ENCODE assay signal across 14 cellular contexts in the genomic region with DNA sequence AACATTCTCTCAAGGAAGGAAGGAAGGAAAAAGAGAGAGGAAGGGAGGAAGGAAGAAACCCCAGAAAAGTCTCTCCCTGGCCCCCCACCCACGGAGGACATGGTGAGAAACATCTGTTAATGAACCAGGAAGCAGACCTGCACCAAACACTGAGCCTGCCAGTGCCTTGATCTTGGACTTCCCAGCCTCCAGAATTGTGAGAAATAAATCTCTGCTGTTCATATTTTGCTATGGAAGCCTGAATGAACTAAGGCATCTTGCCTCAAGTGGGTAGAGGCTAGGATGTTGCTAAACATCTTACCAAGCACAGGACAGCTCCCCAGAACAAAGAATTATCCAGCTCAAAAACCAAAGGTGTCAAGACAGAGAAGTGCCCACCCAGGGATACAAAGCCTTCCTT. TPM values are rescaled to one million over a fixed set of nuclear protein-coding genes. Genes with fewer than 3 reads are reported as not detected.
DNase-seq lines count a peak whose midpoint lies in the region; ATAC-seq lines count a peak whose summit lies in the region.
"Had no signal": no experiment of that assay in that cellular context is flagged by ENCODE, and none has a peak within 500 bp of the region (broad histone marks: within the 10 kb centered on the region; RNA-seq: fewer than 3 reads in every experiment).

No MANE protein-coding gene starts in this region.

- H3K27ac ChIP-seq in BLaER1 treated with 17β-estradiol and CSF1 and Interleukin-3, amounts not matched to agents 10 nM and 100 nM = peak overlapping the region in 9 of 11 experiments; percentile 66 to 90 (median 78); a peak in 17 of 22 replicates
- H3K27ac ChIP-seq in angular gyrus (ENCODE audit: low read depth, low read length) (peak overlapping the region; percentile 76), layer of hippocampus (ENCODE audit: low read depth, low read length) (peak overlapping the region; percentile 84)
- H3K27ac ChIP-seq: neural progenitor cell had no signal

- H3K4me2 ChIP-seq in BLaER1 treated with 17β-estradiol and CSF1 and Interleukin-3, amounts not matched to agents 10 nM and 100 nM = peak overlapping the region; percentile 66 to 93 (median 81); a peak in 21 of 22 replicates
- H3K4me2 ChIP-seq: neural progenitor cell had no signal

- H4K20me1 ChIP-seq in BLaER1 treated with 17β-estradiol and CSF1 and Interleukin-3, amounts not matched to agents 10 nM and 100 nM = no peaks in the 10 kb centered on the region; a peak in 2 of 22 replicates

- no peaks in the 10 kb centered on the region for H3K9me3 ChIP-seq in BLaER1 treated with 17β-estradiol and CSF1 and Interleukin-3, amounts not matched to agents 10 nM and 100 nM (replicated peaks in 1 of 11)

- H3K27me3 Mint-ChIP-seq in activated CD4-positive, alpha-beta memory T cell treated with anti-CD3 and anti-CD28 coated beads, Interleukin-2, amount 10 ng/mL, durations not matched to agents 7 days and 5 days = no peaks in the 10 kb centered on the region
- H3K27me3 Mint-ChIP-seq: activated naive CD4-positive, alpha-beta T cell treated with anti-CD3 and anti-CD28 coated beads, Interleukin-2, amount 50 U/mL, for 24 hours; type B pancreatic cell had no signal

- ATAC-seq in stimulated activated effector memory CD8-positive, alpha-beta T cell treated with anti-CD3 and anti-CD28 coated beads, Interleukin-12 subunit alpha, Interleukin-12 subunit beta, amount 100 ng/mL, for 72 hours = no peak

- H3K36me3 ChIP-seq in BLaER1 treated with 17β-estradiol and CSF1 and Interleukin-3, amounts not matched to agents 10 nM and 100 nM = no peaks in the 10 kb centered on the region
- H3K36me3 ChIP-seq: neural progenitor cell had no signal

- peak overlapping the region in 1 of 10 experiments; percentile 9; a peak in 1 of 20 replicates for H3K4me3 ChIP-seq in BLaER1 treated with 17β-estradiol and CSF1 and Interleukin-3, amounts not matched to agents 10 nM and 100 nM
- H3K4me3 ChIP-seq: neural progenitor cell had no signal

- H3K4me1 ChIP-seq in BLaER1 treated with 17β-estradiol and CSF1 and Interleukin-3, amounts not matched to agents 10 nM and 100 nM = peaks cover 25 to 42% (median 37%) of the 10 kb centered on the region in 10 experiments

- H3K4me3 Mint-ChIP-seq in stimulated activated effector memory CD8-positive, alpha-beta T cell treated with anti-CD3 and anti-CD28 coated beads, Interleukin-12 subunit alpha, Interleukin-12 subunit beta, amount 100 ng/mL, for 72 hours = no peak overlapping the region
- no peak overlapping the region for H3K4me3 Mint-ChIP-seq in activated CD4-positive, alpha-beta memory T cell treated with anti-CD3 and anti-CD28 coated beads, Interleukin-2, amount 10 ng/mL, durations not matched to agents 7 days and 5 days
- H3K4me3 Mint-ChIP-seq: activated B cell treated with CpG ODN at 0.5 μM for 24 hours; activated naive CD4-positive, alpha-beta T cell treated with anti-CD3 and anti-CD28 coated beads, Interleukin-2, amount 50 U/mL, for 24 hours; type B pancreatic cell had no signal

- POLR2A ChIA-PET in activated CD4-positive, alpha-beta memory T cell treated with anti-CD3 and anti-CD28 coated beads, Interleukin-2, amount 10 ng/mL, durations not matched to agents 7 days and 5 days (lab: Charles Lee) = interaction anchor here (1.2 to 2.8 kb wide), 4 partner anchors 17 to 141 kb away, joined by 3 to 23 read pairs (median 10); partner anchors contain the start of gene PPA1

- peaks cover 11% of the 10 kb centered on the region for H3K4me1 Mint-ChIP-seq in stimulated activated effector memory CD8-positive, alpha-beta T cell treated with anti-CD3 and anti-CD28 coated beads, Interleukin-12 subunit alpha, Interleukin-12 subunit beta, amount 100 ng/mL, for 72 hours
- H3K4me1 Mint-ChIP-seq in activated CD4-positive, alpha-beta memory T cell treated with anti-CD3 and anti-CD28 coated beads, Interleukin-2, amount 10 ng/mL, durations not matched to agents 7 days and 5 days = peaks cover 15% of the 10 kb centered on the region

- no peaks in the 10 kb centered on the region for H3K9me3 Mint-ChIP-seq in stimulated activated effector memory CD8-positive, alpha-beta T cell treated with anti-CD3 and anti-CD28 coated beads, Interleukin-12 subunit alpha, Interleukin-12 subunit beta, amount 100 ng/mL, for 72 hours
- H3K9me3 Mint-ChIP-seq in activated CD4-positive, alpha-beta memory T cell treated with anti-CD3 and anti-CD28 coated beads, Interleukin-2, amount 10 ng/mL, durations not matched to agents 7 days and 5 days = no peaks in the 10 kb centered on the region
- H3K9me3 Mint-ChIP-seq: activated B cell treated with CpG ODN at 0.5 μM for 24 hours; activated naive CD4-positive, alpha-beta T cell treated with anti-CD3 and anti-CD28 coated beads, Interleukin-2, amount 50 U/mL, for 24 hours; neural progenitor cell; type B pancreatic cell had no signal

- H3K36me3 Mint-ChIP-seq in stimulated activated effector memory CD8-positive, alpha-beta T cell treated with anti-CD3 and anti-CD28 coated beads, Interleukin-12 subunit alpha, Interleukin-12 subunit beta, amount 100 ng/mL, for 72 hours = no peaks in the 10 kb centered on the region
- no peaks in the 10 kb centered on the region for H3K36me3 Mint-ChIP-seq in activated CD4-positive, alpha-beta memory T cell treated with anti-CD3 and anti-CD28 coated beads, Interleukin-2, amount 10 ng/mL, durations not matched to agents 7 days and 5 days (ENCODE audit: low read depth)
- H3K36me3 Mint-ChIP-seq: activated naive CD4-positive, alpha-beta T cell treated with anti-CD3 and anti-CD28 coated beads, Interleukin-2, amount 50 U/mL, for 24 hours; neural progenitor cell; type B pancreatic cell had no signal

- CTCF ChIA-PET in activated CD4-positive, alpha-beta memory T cell treated with anti-CD3 and anti-CD28 coated beads, Interleukin-2, amount 10 ng/mL, durations not matched to agents 7 days and 5 days (lab: Charles Lee) = interaction anchor here (1.1 to 11.4 kb wide), 9 partner anchors 8 to 245 kb away, joined by 4 to 313 read pairs (median 10); partner anchors contain the start of genes PPA1 and TYSND1

- DNase-seq in stimulated activated effector memory CD8-positive, alpha-beta T cell treated with anti-CD3 and anti-CD28 coated beads, Interleukin-12 subunit alpha, Interleukin-12 subunit beta, amount 100 ng/mL, for 72 hours (ENCODE audit: low spot score in 2 of 2) = no peak
- no peak for DNase-seq in stimulated activated CD4-positive, alpha-beta T cell treated with anti-CD3 and anti-CD28 coated beads, Interleukin-4, amount 100 ng/mL, for 24 hours
- no peak for DNase-seq in activated CD4-positive, alpha-beta memory T cell treated with anti-CD3 and anti-CD28 coated beads, Interleukin-2, amount 10 ng/mL, durations not matched to agents 7 days and 5 days
- DNase-seq in T1000 (lab: John Stamatoyannopoulos, UW) = no peak
- no peak for DNase-seq in hypothalamus (lab: John Stamatoyannopoulos, UW)
- DNase-seq: activated B cell treated with CpG ODN at 0.5 μM for 24 hours, NCI-H2029, NCI-H82 had no signal

- H3K27me3 ChIP-seq in BLaER1 treated with 17β-estradiol and CSF1 and Interleukin-3, amounts not matched to agents 10 nM and 100 nM = peaks cover 0 to 18% (median 0%) of the 10 kb centered on the region in 11 experiments; a peak in 2 of 22 replicates
- no peaks in the 10 kb centered on the region for H3K27me3 ChIP-seq in layer of hippocampus (ENCODE audit: control insufficient read depth, insufficient read depth, low read length)
- H3K27me3 ChIP-seq: neural progenitor cell had no signal

- peak overlapping the region; percentile 50 for H3K27ac Mint-ChIP-seq in stimulated activated effector memory CD8-positive, alpha-beta T cell treated with anti-CD3 and anti-CD28 coated beads, Interleukin-12 subunit alpha, Interleukin-12 subunit beta, amount 100 ng/mL, for 72 hours
- H3K27ac Mint-ChIP-seq in activated CD4-positive, alpha-beta memory T cell treated with anti-CD3 and anti-CD28 coated beads, Interleukin-2, amount 10 ng/mL, durations not matched to agents 7 days and 5 days = no peak overlapping the region
- H3K27ac Mint-ChIP-seq: activated naive CD4-positive, alpha-beta T cell treated with anti-CD3 and anti-CD28 coated beads, Interleukin-2, amount 50 U/mL, for 24 hours; neural progenitor cell had no signal

- peak overlapping the region in 10 of 11 experiments; percentile 41 to 83 (median 68); a peak in 15 of 22 replicates for H3K9ac ChIP-seq in BLaER1 treated with 17β-estradiol and CSF1 and Interleukin-3, amounts not matched to agents 10 nM and 100 nM
- H3K9ac ChIP-seq: neural progenitor cell had no signal

RNA-seq across cellular contexts. Expression of gene LRRC20, which starts 19.1 kb away (rescaled TPM):
- total RNA-seq in activated CD4-positive, alpha-beta memory T cell treated with anti-CD3 and anti-CD28 coated beads, Interleukin-2, amount 10 ng/mL, durations not matched to agents 7 days and 5 days = 10 to 100 TPM in 1 of 2 experiments, 1 to 10 TPM in 1; 9.8 to 10.3 TPM

RNA-seq across cellular contexts. Expression of gene EIF4EBP2, which starts 40.7 kb away (rescaled TPM):
- 10 to 100 TPM; 52.6 to 53.8 TPM for total RNA-seq in activated CD4-positive, alpha-beta memory T cell treated with anti-CD3 and anti-CD28 coated beads, Interleukin-2, amount 10 ng/mL, durations not matched to agents 7 days and 5 days
